In the genomic region with DNA sequence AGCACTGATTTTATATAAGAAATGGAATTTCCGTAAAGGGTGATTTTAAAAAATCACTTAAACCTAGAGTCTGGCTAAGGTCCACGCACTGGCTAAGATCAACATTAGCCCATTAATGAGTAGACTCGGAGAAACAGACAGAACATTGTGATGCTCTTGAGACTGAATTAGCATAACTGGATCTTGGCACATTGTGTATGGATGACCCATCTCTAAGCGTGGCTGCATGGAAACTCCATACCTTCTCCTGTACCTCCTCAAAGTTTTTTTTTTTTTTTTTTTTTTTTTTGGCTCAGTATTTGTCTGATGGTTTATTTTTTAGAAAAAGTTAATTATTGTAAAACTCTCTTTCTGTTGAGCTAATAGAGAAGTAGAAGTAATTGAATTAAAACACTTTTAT, we compare ENCODE assay signal across 22 cellular contexts.
"Had no signal": no experiment of that assay in that cellular context is flagged by ENCODE, and none has a peak within 500 bp of the region (broad histone marks: within the 10 kb centered on the region; RNA-seq: fewer than 3 reads in every experiment).

No MANE protein-coding gene starts in this region.

- H3K9me3 Mint-ChIP-seq: immature natural killer cell; memory B cell; naive thymus-derived CD4-positive, alpha-beta T cell; natural killer cell treated with Interleukin-12 subunit alpha and Interleukin-12 subunit beta and Interleukin-15 and Interleukin-18, amount 100 ng/mL, for 72 hours; stimulated activated naive CD8-positive, alpha-beta T cell treated with anti-CD3 and anti-CD28 coated beads, Interleukin-15, Interleukin-2, amounts not matched to agents 100 ng/mL and 50 ng/mL, for 24 hours had no signal

- H3K4me1 ChIP-seq: prostate gland, transverse colon had no signal

- H3K36me3 Mint-ChIP-seq: immature natural killer cell; memory B cell; naive thymus-derived CD4-positive, alpha-beta T cell; natural killer cell treated with Interleukin-12 subunit alpha and Interleukin-12 subunit beta and Interleukin-15 and Interleukin-18, amount 100 ng/mL, for 72 hours had no signal

- H3K4me1 Mint-ChIP-seq: immature natural killer cell; memory B cell; naive thymus-derived CD4-positive, alpha-beta T cell had no signal

- H3K27ac ChIP-seq: heart left ventricle, left ventricle myocardium inferior, ovary, prostate gland, transverse colon, upper lobe of left lung had no signal

- H3K27ac Mint-ChIP-seq: immature natural killer cell; memory B cell; naive thymus-derived CD4-positive, alpha-beta T cell; natural killer cell treated with Interleukin-12 subunit alpha and Interleukin-12 subunit beta and Interleukin-15 and Interleukin-18, amount 100 ng/mL, for 72 hours; stimulated activated naive CD8-positive, alpha-beta T cell treated with anti-CD3 and anti-CD28 coated beads, Interleukin-15, Interleukin-2, amounts not matched to agents 100 ng/mL and 50 ng/mL, for 24 hours had no signal

- H3K9me3 ChIP-seq: heart left ventricle, left ventricle myocardium inferior, mucosa of descending colon, ovary, prostate gland, transverse colon, upper lobe of left lung had no signal

- ATAC-seq: mucosa of descending colon; naive thymus-derived CD4-positive, alpha-beta T cell; right cardiac atrium had no signal

- H3K27me3 ChIP-seq: heart left ventricle, ovary, transverse colon, upper lobe of left lung had no signal

- H3K36me3 ChIP-seq: heart left ventricle, left ventricle myocardium inferior, ovary, prostate gland, transverse colon, upper lobe of left lung had no signal

- DNase-seq: heart left ventricle; immature natural killer cell; islet precursor cell; left ventricle myocardium inferior; midbrain; mucosa of descending colon; naive thymus-derived CD4-positive, alpha-beta T cell; ovary; posterior cingulate gyrus; retina; right cardiac atrium; stimulated activated CD4-positive, alpha-beta T cell treated with anti-CD3 and anti-CD28 coated beads, Interleukin-1b, Interleukin-23, amount 100 ng/mL, for 48 hours; stimulated activated CD4-positive, alpha-beta T cell treated with anti-CD3 and anti-CD28 coated beads, Interleukin-2, amount 100 ng/mL, for 48 hours; stimulated activated naive CD4-positive, alpha-beta T cell; transverse colon; upper lobe of left lung had no signal

- H3K4me2 ChIP-seq: smooth muscle cell had no signal

- H3K4me3 Mint-ChIP-seq: immature natural killer cell; memory B cell; naive thymus-derived CD4-positive, alpha-beta T cell; natural killer cell treated with Interleukin-12 subunit alpha and Interleukin-12 subunit beta and Interleukin-15 and Interleukin-18, amount 100 ng/mL, for 72 hours; stimulated activated naive CD8-positive, alpha-beta T cell treated with anti-CD3 and anti-CD28 coated beads, Interleukin-15, Interleukin-2, amounts not matched to agents 100 ng/mL and 50 ng/mL, for 24 hours had no signal

- H3K4me3 ChIP-seq: heart left ventricle, left ventricle myocardium inferior, lung, mucosa of descending colon, ovary, prostate gland, smooth muscle cell, transverse colon, upper lobe of left lung had no signal
